Comparison of ENCODE assay signal across 9 cellular contexts in the genomic region with DNA sequence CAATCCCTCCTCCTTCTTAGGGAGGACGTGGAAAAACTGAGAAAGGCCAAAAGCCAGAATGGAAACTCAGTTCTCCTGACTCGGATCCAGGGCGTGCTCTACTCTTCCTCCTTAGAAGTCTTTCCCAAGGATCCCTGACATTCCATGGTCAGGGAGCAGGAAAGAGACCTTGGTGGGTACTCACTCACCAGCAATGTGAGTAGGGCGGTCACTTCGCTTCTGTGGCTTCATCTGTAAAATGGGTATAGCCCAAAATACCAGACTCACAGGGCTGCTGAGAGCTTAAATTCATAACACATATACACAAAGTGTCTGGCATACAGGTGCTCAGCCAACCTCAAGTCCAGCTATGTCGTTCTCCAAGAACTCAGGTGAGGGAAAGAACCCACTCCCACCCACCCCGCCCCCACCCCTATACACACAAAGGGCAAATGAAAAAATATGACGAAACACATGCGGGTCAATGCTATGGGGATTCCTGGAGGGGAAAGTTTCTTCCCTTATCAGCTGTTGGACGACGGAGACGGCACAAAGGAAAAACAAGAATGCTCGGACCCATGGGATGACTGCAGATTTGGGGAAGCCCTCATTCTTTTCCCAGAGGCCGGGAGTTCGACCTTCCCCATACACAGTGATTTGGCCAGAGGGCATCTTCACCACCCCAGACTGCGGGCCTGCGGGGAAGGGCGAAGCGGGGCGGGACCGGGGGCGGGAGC. TPM values are rescaled to one million over a fixed set of nuclear protein-coding genes. Genes with fewer than 3 reads are reported as not detected.
A peak's percentile ranks its signal among the peaks of the same experiment; 100 is the strongest.
DNase-seq lines count a peak whose midpoint lies in the region; ATAC-seq and TF ChIP-seq lines count a peak whose summit lies in the region.
"Had no signal": no experiment of that assay in that cellular context is flagged by ENCODE, and none has a peak within 500 bp of the region (broad histone marks: within the 10 kb centered on the region; RNA-seq: fewer than 3 reads in every experiment).

No MANE protein-coding gene starts in this region.

- H3K4me1 ChIP-seq in lower lobe of right lung (peaks cover 18% of the 10 kb centered on the region), upper lobe of left lung (peaks cover 3 to 21% (median 13%) of the 10 kb centered on the region in 4 donors), body of pancreas (peaks cover 8% of the 10 kb centered on the region)

- H3K4me3 Mint-ChIP-seq in activated naive CD4-positive, alpha-beta T cell treated with anti-CD3 and anti-CD28 coated beads, Interleukin-2, amount 50 U/mL, for 24 hours = peak overlapping the region; percentile 73

- no peaks in the 10 kb centered on the region for H3K27me3 Mint-ChIP-seq in activated naive CD4-positive, alpha-beta T cell treated with anti-CD3 and anti-CD28 coated beads, Interleukin-2, amount 50 U/mL, for 24 hours

- intact Hi-C loops in lower lobe of right lung (cut with DNase I) = no loop called here
- intact Hi-C loops in body of pancreas (cut with DNase I) = loop anchor here (10.0 kb wide), 2 partner anchors 186 to 266 kb away; a partner anchor contains a TSS

- DNase-seq in activated naive CD4-positive, alpha-beta T cell (lab: John Stamatoyannopoulos, UW) = no peak
- DNase-seq in astrocyte of the cerebellum (ENCODE audit: low read depth) = no peak
- no peak for DNase-seq in lower lobe of right lung
- no peak for DNase-seq in upper lobe of left lung
- no peak for DNase-seq in activated CD8-positive, alpha-beta memory T cell treated with anti-CD3 and anti-CD28 coated beads, Interleukin-2, amount 50 U/mL, for 4 hours
- no peak for DNase-seq in body of pancreas
- no peak for DNase-seq in NCI-H1092 treated with DMSO at 0.1 percent for 48 hours (lab: John Stamatoyannopoulos, UW)

- TF ChIP-seq CTCF in astrocyte of the cerebellum (IDR thresholded peaks at IDR 0.05; ENCODE audit: low read depth, low read length, missing control alignments) (no peak), lower lobe of right lung (IDR thresholded peaks at IDR 0.05) (no peak), upper lobe of left lung (IDR thresholded peaks at IDR 0.05) (no peak), body of pancreas (IDR thresholded peaks at IDR 0.05) (no peak)

- H3K4me3 ChIP-seq in astrocyte of the cerebellum (ENCODE audit: low read depth, low read length) (peak overlapping the region; percentile 65), lower lobe of right lung (peak overlapping the region; percentile 65), upper lobe of left lung (peak overlapping the region in 3 of 4 donors; percentile 73 to 90 (median 73)), body of pancreas (no peak overlapping the region)

- no peak for ATAC-seq in lower lobe of right lung
- ATAC-seq in upper lobe of left lung (ENCODE audit: low FRiP score in 2 of 2) = no peak
- ATAC-seq in body of pancreas = no peak

- H3K36me3 ChIP-seq in lower lobe of right lung (peaks cover 15% of the 10 kb centered on the region), upper lobe of left lung (peaks cover 0 to 12% (median under 1%) of the 10 kb centered on the region in 4 donors), body of pancreas (replicated peaks in 1 of 2; ENCODE audit: insufficient read depth in 1 of 2, low read depth in 2 of 2) (no peaks in the 10 kb centered on the region)

- no peaks in the 10 kb centered on the region for H3K36me3 Mint-ChIP-seq in activated naive CD4-positive, alpha-beta T cell treated with anti-CD3 and anti-CD28 coated beads, Interleukin-2, amount 50 U/mL, for 24 hours

- WGBS in upper lobe of left lung, 2 donors = 33 to 41% methylated on average over 15 to 18 of the region's 22 CpGs
- WGBS in body of pancreas, 2 donors = 27 to 30% methylated on average over 11 to 21 of the region's 22 CpGs

- no peaks in the 10 kb centered on the region for H3K27me3 ChIP-seq in lower lobe of right lung (ENCODE audit: low read depth)
- H3K27me3 ChIP-seq in upper lobe of left lung = no peaks in the 10 kb centered on the region
- no peaks in the 10 kb centered on the region for H3K27me3 ChIP-seq in body of pancreas

- H3K9me3 Mint-ChIP-seq in activated naive CD4-positive, alpha-beta T cell treated with anti-CD3 and anti-CD28 coated beads, Interleukin-2, amount 50 U/mL, for 24 hours = no peaks in the 10 kb centered on the region

- TF ChIP-seq EP300 in upper lobe of left lung (IDR thresholded peaks at IDR 0.05) = no peak

- peak overlapping the region; percentile 56 for H3K27ac ChIP-seq in lower lobe of right lung
- H3K27ac ChIP-seq in upper lobe of left lung = peak overlapping the region in 2 of 4 donors; percentile 43 to 73
- H3K27ac ChIP-seq in body of pancreas = peak overlapping the region in 1 of 4 donors; percentile 52

- H3K9me3 ChIP-seq in lower lobe of right lung (no peaks in the 10 kb centered on the region), upper lobe of left lung (no peaks in the 10 kb centered on the region), body of pancreas (no peaks in the 10 kb centered on the region)

- in situ Hi-C loops in astrocyte of the cerebellum (cut with HindIII; ENCODE audit: low sequenced_read_pairs) = no loop called here

- no peak for TF ChIP-seq POLR2A in upper lobe of left lung (IDR thresholded peaks at IDR 0.05)
- no peak for TF ChIP-seq POLR2A in body of pancreas (IDR thresholded peaks at IDR 0.05)

- H3K27ac Mint-ChIP-seq in activated naive CD4-positive, alpha-beta T cell treated with anti-CD3 and anti-CD28 coated beads, Interleukin-2, amount 50 U/mL, for 24 hours = no peak overlapping the region

- H3K4me1 Mint-ChIP-seq in activated naive CD4-positive, alpha-beta T cell treated with anti-CD3 and anti-CD28 coated beads, Interleukin-2, amount 50 U/mL, for 24 hours = peaks cover 12% of the 10 kb centered on the region

RNA-seq across cellular contexts. Expression of a gene that starts 0.5 kb away (rescaled TPM):
- total RNA-seq in lower lobe of right lung (24.2 TPM), upper lobe of left lung (10 to 100 TPM in 5 of 6 donors, 1 to 10 TPM in 1; 9.0 to 30.4 (median 23.2) TPM), body of pancreas (1 to 10 TPM; 3.6 to 8.3 TPM)

RNA-seq across cellular contexts. Expression of a gene that starts 31.5 kb away (rescaled TPM):
- 73.2 TPM for total RNA-seq in lower lobe of right lung
- 100 to 1,000 TPM in 5 of 6 donors, 10 to 100 TPM in 1; 80.8 to 183 (median 135) TPM for total RNA-seq in upper lobe of left lung
- total RNA-seq in body of pancreas = 100 to 1,000 TPM; 173 TPM

RNA-seq across cellular contexts. Expression of a gene that starts 31.8 kb away (rescaled TPM):
- total RNA-seq in lower lobe of right lung (48.3 TPM), upper lobe of left lung (10 to 100 TPM; 43.0 to 78.1 (median 70.2) TPM), body of pancreas (10 to 100 TPM; 73.8 to 91.1 TPM)

RNA-seq across cellular contexts. Expression of a gene that starts 58.4 kb away (rescaled TPM):
- total RNA-seq in lower lobe of right lung = 0.53 TPM
- total RNA-seq in upper lobe of left lung = 1 to 10 TPM in 5 of 6 donors, under 1 TPM in 1; 0.47 to 8.2 (median 2.0) TPM
- total RNA-seq in body of pancreas = under 1 TPM; 0.33 to 0.52 TPM
- total RNA-seq: glomerular endothelial cell had no signal

Comparison
In these comparisons a context has a peak if more than half of its experiments do, and no peak if none do; other contexts are left out.
1. H3K4me3 ChIP-seq: peak in astrocyte of the cerebellum (single experiment), lower lobe of right lung (single experiment) and upper lobe of left lung (3 of 4); none in body of pancreas (0 of 2).